Comparison of ENCODE assay signal across 21 cellular contexts in genomic region chr7:43871064-43871463, GRCh38. TPM values are rescaled to one million over a fixed set of nuclear protein-coding genes. Genes with fewer than 3 reads are reported as not detected.
DNase-seq lines count a peak whose midpoint lies in the region; ATAC-seq, FAIRE-seq and TF ChIP-seq lines count a peak whose summit lies in the region.
"Had no signal": no experiment of that assay in that cellular context is flagged by ENCODE, and none has a peak within 500 bp of the region (broad histone marks: within the 10 kb centered on the region; RNA-seq: fewer than 3 reads in every experiment).

No MANE protein-coding gene starts in this region.

- CTCF ChIA-PET in K562 (lab: Yijun Ruan, JAX; ENCODE audit: low intra/inter-chr PET ratio) (no interaction called here), GM10248 (lab: Yijun Ruan, JAX) (no interaction called here)

- H3K4me1 Mint-ChIP-seq in activated naive CD8-positive, alpha-beta T cell (ENCODE audit: low read depth): peaks cover 22% of the 10 kb centered on the region
- peaks cover 23% of the 10 kb centered on the region for H3K4me1 Mint-ChIP-seq in activated naive CD8-positive, alpha-beta T cell treated with anti-CD3 and anti-CD28 coated beads for 36 hours
- peaks cover 26% of the 10 kb centered on the region for H3K4me1 Mint-ChIP-seq in nephron
- H3K4me1 Mint-ChIP-seq in activated CD4-positive, alpha-beta T cell treated with anti-CD3 and anti-CD28 coated beads, Interleukin-2, amount 10 ng/mL, durations not matched to agents 24 days and 14 days: peaks cover 18% of the 10 kb centered on the region

- DNase-seq in activated naive CD8-positive, alpha-beta T cell treated with anti-CD3 and anti-CD28 coated beads for 36 hours: no peak
- DNase-seq in K562 (ENCODE audit: extremely low read depth in 1 of 4, low spot score in 3 of 4) (no peak), uterus (no peak), GM10248 (ENCODE audit: extremely low spot score) (no peak), NCI-H2196 (lab: John Stamatoyannopoulos, UW; ENCODE audit: unreplicated experiment) (no peak)
- no peak for DNase-seq in activated CD4-positive, alpha-beta T cell treated with anti-CD3 and anti-CD28 coated beads, Interleukin-2, amount 10 ng/mL, durations not matched to agents 24 days and 14 days
- DNase-seq: activated CD4-positive, alpha-beta T cell treated with anti-CD3 and anti-CD28 coated beads, Interleukin-2, amount 10 ng/mL, durations not matched to agents 7 days and 5 days; activated effector memory CD4-positive, alpha-beta T cell treated with anti-CD3 and anti-CD28 coated beads, Interleukin-2, amount 50 U/mL, for 16 hours; caudate nucleus; DMS 273 treated with DMSO at 0.1 percent for 48 hours; islet precursor cell; MM.1S; NCI-H1436; NCI-H510A treated with DMSO at 0.1 percent for 48 hours; NK-92 treated with Interleukin-12 subunit alpha and Interleukin-12 subunit beta, amount 100 ng/mL, for 24 hours; occipital lobe; stimulated activated naive CD8-positive, alpha-beta T cell treated with anti-CD3 and anti-CD28 coated beads, Interleukin-15, amount 100 ng/mL, for 72 hours; transverse colon had no signal

- H3K27ac ChIP-seq in K562 (ENCODE audit: extremely low read depth, low read depth, low read length) (no peak overlapping the region), uterus (peak overlapping the region; percentile 93 to 98)

- H3K27ac Mint-ChIP-seq in activated naive CD8-positive, alpha-beta T cell: no peak overlapping the region
- H3K27ac Mint-ChIP-seq in activated naive CD8-positive, alpha-beta T cell treated with anti-CD3 and anti-CD28 coated beads for 36 hours: no peak overlapping the region
- H3K27ac Mint-ChIP-seq in nephron: no peak overlapping the region
- no peak overlapping the region for H3K27ac Mint-ChIP-seq in activated CD4-positive, alpha-beta T cell treated with anti-CD3 and anti-CD28 coated beads, Interleukin-2, amount 10 ng/mL, durations not matched to agents 24 days and 14 days
- H3K27ac Mint-ChIP-seq: activated CD4-positive, alpha-beta T cell treated with anti-CD3 and anti-CD28 coated beads, Interleukin-2, amount 10 ng/mL, durations not matched to agents 7 days and 5 days had no signal

- H3K36me3 ChIP-seq in K562 (ENCODE audit: control insufficient read depth, insufficient read depth, low read length) (peaks cover 29% of the 10 kb centered on the region), uterus (no peaks in the 10 kb centered on the region)

- no peaks in the 10 kb centered on the region for H3K9me3 Mint-ChIP-seq in activated naive CD8-positive, alpha-beta T cell (ENCODE audit: low read depth)
- H3K9me3 Mint-ChIP-seq in activated naive CD8-positive, alpha-beta T cell treated with anti-CD3 and anti-CD28 coated beads for 36 hours: no peaks in the 10 kb centered on the region
- no peaks in the 10 kb centered on the region for H3K9me3 Mint-ChIP-seq in nephron
- H3K9me3 Mint-ChIP-seq in activated CD4-positive, alpha-beta T cell treated with anti-CD3 and anti-CD28 coated beads, Interleukin-2, amount 10 ng/mL, durations not matched to agents 24 days and 14 days: no peaks in the 10 kb centered on the region

- H3K27me3 ChIP-seq in K562 (ENCODE audit: control insufficient read depth in 2 of 2, insufficient read depth in 2 of 2, low read length in 2 of 2) (no peaks in the 10 kb centered on the region), uterus (no peaks in the 10 kb centered on the region)
- H3K27me3 ChIP-seq: transverse colon had no signal

- no peak for TF ChIP-seq CTCF in K562 (IDR thresholded peaks at IDR 0.05 in 2 of 3, conservative IDR thresholded peaks at IDR 0.05 in 1 of 3; ENCODE audit: insufficient read depth in 2 of 3, low read depth in 1 of 3, low read length in 3 of 3)
- TF ChIP-seq CTCF in nephron (IDR thresholded peaks at IDR 0.05; ENCODE audit: unreplicated experiment in 3 of 3): no peak
- TF ChIP-seq CTCF in uterus (IDR thresholded peaks at IDR 0.05): no peak
- TF ChIP-seq CTCF in GM10248 (IDR thresholded peaks at IDR 0.05; ENCODE audit: control extremely low read depth, extremely low read depth, low read depth, missing control alignments): no peak

- no peak overlapping the region for H3K4me3 ChIP-seq in K562
- H3K4me3 ChIP-seq in uterus: no peak overlapping the region
- H3K4me3 ChIP-seq: transverse colon had no signal

- TF ChIP-seq RAD21 in K562 (CRISPR knock-in tag; conservative IDR thresholded peaks at IDR 0.05 in 1 of 2, IDR thresholded peaks at IDR 0.05 in 1 of 2): no peak

- H3K4me1 ChIP-seq in K562 (replicated peaks in 1 of 2; ENCODE audit: control insufficient read depth in 2 of 2, insufficient read depth in 2 of 2, low read length in 2 of 2) (peaks cover 19 to 31% of the 10 kb centered on the region in 2 experiments; a peak in 3 of 5 replicates), uterus (no peaks in the 10 kb centered on the region)

- no peak for FAIRE-seq in K562 (lab: Jason Lieb, UNC)
- FAIRE-seq: A204.1 had no signal

- H3K9me1 ChIP-seq in K562 (ENCODE audit: control insufficient read depth, insufficient read depth, low read length): no peaks in the 10 kb centered on the region

- no peaks in the 10 kb centered on the region for H3K9me3 ChIP-seq in K562 (replicated peaks; ENCODE audit: control insufficient read depth, insufficient read depth, low read depth, low read length)
- no peaks in the 10 kb centered on the region for H3K9me3 ChIP-seq in uterus
- H3K9me3 ChIP-seq: transverse colon had no signal

- POLR2A ChIA-PET in K562 (lab: Yijun Ruan, JAX) (no interaction called here), GM10248 (lab: Yijun Ruan, JAX) (no interaction called here)

- H3K27me3 Mint-ChIP-seq in activated naive CD8-positive, alpha-beta T cell: no peaks in the 10 kb centered on the region
- H3K27me3 Mint-ChIP-seq in activated naive CD8-positive, alpha-beta T cell treated with anti-CD3 and anti-CD28 coated beads for 36 hours: no peaks in the 10 kb centered on the region
- H3K27me3 Mint-ChIP-seq in nephron (ENCODE audit: low read depth): peaks cover 3% of the 10 kb centered on the region
- H3K27me3 Mint-ChIP-seq in activated CD4-positive, alpha-beta T cell treated with anti-CD3 and anti-CD28 coated beads, Interleukin-2, amount 10 ng/mL, durations not matched to agents 24 days and 14 days: no peaks in the 10 kb centered on the region

- peaks cover 7% of the 10 kb centered on the region for H3K36me3 Mint-ChIP-seq in activated naive CD8-positive, alpha-beta T cell
- peaks cover 22% of the 10 kb centered on the region for H3K36me3 Mint-ChIP-seq in activated naive CD8-positive, alpha-beta T cell treated with anti-CD3 and anti-CD28 coated beads for 36 hours
- peaks cover 19% of the 10 kb centered on the region for H3K36me3 Mint-ChIP-seq in nephron (ENCODE audit: low read depth)
- H3K36me3 Mint-ChIP-seq in activated CD4-positive, alpha-beta T cell treated with anti-CD3 and anti-CD28 coated beads, Interleukin-2, amount 10 ng/mL, durations not matched to agents 24 days and 14 days (ENCODE audit: low read depth): peaks cover 32% of the 10 kb centered on the region

- peak overlapping the region; percentile 15; the same call in 1 of the 2 replicates for H2AFZ ChIP-seq in K562 (ENCODE audit: low read depth, low read length)

- no peak for ATAC-seq in K562
- ATAC-seq: stimulated activated naive CD8-positive, alpha-beta T cell treated with anti-CD3 and anti-CD28 coated beads, Interleukin-15, amount 100 ng/mL, for 72 hours had no signal

- no peak for TF ChIP-seq EP300 in K562 (IDR thresholded peaks at IDR 0.05; ENCODE audit: low read length)

- H3K4me3 Mint-ChIP-seq in activated naive CD8-positive, alpha-beta T cell: peak overlapping the region; percentile 51
- no peak overlapping the region for H3K4me3 Mint-ChIP-seq in activated naive CD8-positive, alpha-beta T cell treated with anti-CD3 and anti-CD28 coated beads for 36 hours
- peak overlapping the region; percentile 32 to 60 (median 58) for H3K4me3 Mint-ChIP-seq in nephron
- H3K4me3 Mint-ChIP-seq in activated CD4-positive, alpha-beta T cell treated with anti-CD3 and anti-CD28 coated beads, Interleukin-2, amount 10 ng/mL, durations not matched to agents 24 days and 14 days: no peak overlapping the region
- H3K4me3 Mint-ChIP-seq: stimulated activated naive CD8-positive, alpha-beta T cell treated with anti-CD3 and anti-CD28 coated beads, Interleukin-15, amount 100 ng/mL, for 72 hours had no signal

- WGBS in K562 (ENCODE audit: insufficient coverage, low coverage, missing lambda C conversion rate): 58% methylated on average over 3 of the region's 3 CpGs

- H3K9ac ChIP-seq in K562 (ENCODE audit: insufficient read depth in 1 of 2, low read depth in 2 of 2, low read length in 2 of 2): no peak overlapping the region

- intact Hi-C loops in K562 (cut with micrococcal nuclease): no loop called here
- intact Hi-C loops in uterus (cut with DNase I; ENCODE audit: low total_unique reads): no loop called here
- intact Hi-C loops in activated CD4-positive, alpha-beta T cell treated with anti-CD3 and anti-CD28 coated beads, Interleukin-2, amount 10 ng/mL, durations not matched to agents 24 days and 14 days (cut with micrococcal nuclease): no loop called here

- H3K4me2 ChIP-seq in K562 (ENCODE audit: insufficient read depth, low read length): no peak overlapping the region

- no peaks in the 10 kb centered on the region for H4K20me1 ChIP-seq in K562 (replicated peaks; ENCODE audit: control insufficient read depth, insufficient read depth, low read length)

- no TSS peak for BruUV-seq in K562 (replicated peaks; lab: Mats Ljungman, UMichigan)

- H3K79me2 ChIP-seq in K562 (ENCODE audit: control insufficient read depth, insufficient read depth, low read length): peaks cover 17% of the 10 kb centered on the region

- TF ChIP-seq POLR2A in K562 (conservative IDR thresholded peaks at IDR 0.05): no peak
- no peak for TF ChIP-seq POLR2A in uterus (IDR thresholded peaks at IDR 0.05)

- in situ Hi-C loops in K562 (cut with MboI): no loop called here

RNA-seq across cellular contexts. Expression of gene MRPS24, which starts 1.7 kb away (rescaled TPM):
- total RNA-seq in activated naive CD8-positive, alpha-beta T cell treated with anti-CD3 and anti-CD28 coated beads for 36 hours: 100 to 1,000 TPM; 142 to 152 TPM
- 20.9 and 28.4 TPM in 2 replicates for total RNA-seq in K562 (2011; cell fraction: chromatin; rRNA removed; ENCODE audit: low replicate concordance)
- 50.9 and 59.1 TPM in 2 replicates for total RNA-seq in K562 (2011; cell fraction: nucleolus; rRNA removed)
- 40.5 and 59.2 TPM in 2 replicates for total RNA-seq in K562 (2011; cell fraction: nucleoplasm; rRNA removed)
- 197 and 210 TPM in 2 replicates for total RNA-seq in K562 (2014; rRNA removed)
- 111 and 125 TPM in 2 replicates for total RNA-seq in K562 (2014; rRNA removed; fragmentation: Illumina TruSeq; extraction: Trizol)
- total RNA-seq in K562 (2015; rRNA removed; fragmentation: Illumina TruSeq; extraction: Trizol): 152 and 163 TPM in 2 replicates
- total RNA-seq in K562 (2021): 214 and 225 TPM in 2 replicates
- 197 and 215 TPM in 2 replicates for polyA plus RNA-seq in K562 (2011; rRNA removed)
- 413 and 533 TPM in 2 replicates for polyA plus RNA-seq in K562 (2011; cell fraction: cytosol; rRNA removed)
- polyA plus RNA-seq in K562 (2011; cell fraction: nucleus; rRNA removed): 126 and 138 TPM in 2 replicates
- polyA plus RNA-seq in K562 (2012): 216 and 269 TPM in 2 replicates
- polyA plus RNA-seq in K562 (2014; fragmentation: Illumina TruSeq; extraction: Trizol): 176 and 179 TPM in 2 replicates
- polyA plus RNA-seq in K562 (2014; fragmentation: Nextera tagmentation; extraction: Ambion mirVana): 10 to 100 TPM; 51.4 to 92.8 TPM
- polyA plus RNA-seq in K562 (2014; rRNA removed): 169 and 185 TPM in 2 replicates
- 63.1 and 70.4 TPM in 2 replicates for polyA minus RNA-seq in K562 (2011; rRNA and poly(A)+ RNA removed)
- 99.1 and 126 TPM in 2 replicates for polyA minus RNA-seq in K562 (2011; cell fraction: cytosol; rRNA and poly(A)+ RNA removed)
- polyA minus RNA-seq in K562 (2011; cell fraction: nucleus; rRNA and poly(A)+ RNA removed): 16.0 and 28.5 TPM in 2 replicates
- 100 to 1,000 TPM in 2 of 4 donors, 10 to 100 TPM in 2; 34.2 to 134 (median 91.1) TPM for total RNA-seq in uterus
- total RNA-seq in activated CD4-positive, alpha-beta T cell treated with anti-CD3 and anti-CD28 coated beads, Interleukin-2, amount 10 ng/mL, durations not matched to agents 24 days and 14 days: 119 and 123 TPM in 2 replicates

RNA-seq across cellular contexts. Expression of gene URGCP, which starts 35.3 kb away (rescaled TPM):
- 10 to 100 TPM; 24.3 to 26.1 TPM for total RNA-seq in activated naive CD8-positive, alpha-beta T cell treated with anti-CD3 and anti-CD28 coated beads for 36 hours
- total RNA-seq in K562 (2011; cell fraction: chromatin; rRNA removed; ENCODE audit: low replicate concordance): 23.3 and 33.1 TPM in 2 replicates
- 21.2 and 24.7 TPM in 2 replicates for total RNA-seq in K562 (2011; cell fraction: nucleolus; rRNA removed)
- 19.4 and 24.6 TPM in 2 replicates for total RNA-seq in K562 (2011; cell fraction: nucleoplasm; rRNA removed)
- 17.0 and 18.4 TPM in 2 replicates for total RNA-seq in K562 (2014; rRNA removed)
- total RNA-seq in K562 (2014; rRNA removed; fragmentation: Illumina TruSeq; extraction: Trizol): 9.7 and 10.3 TPM in 2 replicates
- total RNA-seq in K562 (2015; rRNA removed; fragmentation: Illumina TruSeq; extraction: Trizol): 12.4 and 14.2 TPM in 2 replicates
- total RNA-seq in K562 (2021): 15.6 and 18.7 TPM in 2 replicates
- 14.9 and 15.6 TPM in 2 replicates for polyA plus RNA-seq in K562 (2011; rRNA removed)
- 11.3 and 12.8 TPM in 2 replicates for polyA plus RNA-seq in K562 (2011; cell fraction: cytosol; rRNA removed)
- 19.8 and 22.6 TPM in 2 replicates for polyA plus RNA-seq in K562 (2011; cell fraction: nucleus; rRNA removed)
- 12.3 and 14.9 TPM in 2 replicates for polyA plus RNA-seq in K562 (2012)
- polyA plus RNA-seq in K562 (2014; fragmentation: Illumina TruSeq; extraction: Trizol): 14.8 and 25.8 TPM in 2 replicates
- 1 to 10 TPM; 1.7 to 3.8 TPM for polyA plus RNA-seq in K562 (2014; fragmentation: Nextera tagmentation; extraction: Ambion mirVana)
- polyA plus RNA-seq in K562 (2014; rRNA removed): 10.7 and 12.5 TPM in 2 replicates
- polyA minus RNA-seq in K562 (2011; rRNA and poly(A)+ RNA removed): 16.6 and 18.6 TPM in 2 replicates
- 9.7 and 11.0 TPM in 2 replicates for polyA minus RNA-seq in K562 (2011; cell fraction: cytosol; rRNA and poly(A)+ RNA removed)
- 7.9 and 9.0 TPM in 2 replicates for polyA minus RNA-seq in K562 (2011; cell fraction: nucleus; rRNA and poly(A)+ RNA removed)
- total RNA-seq in uterus: 10 to 100 TPM; 13.1 to 44.8 (median 28.9) TPM
- 33.2 and 33.4 TPM in 2 replicates for total RNA-seq in activated CD4-positive, alpha-beta T cell treated with anti-CD3 and anti-CD28 coated beads, Interleukin-2, amount 10 ng/mL, durations not matched to agents 24 days and 14 days

RNA-seq across cellular contexts. Expression of gene UBE2D4, which starts 55.2 kb away (rescaled TPM):
- total RNA-seq in activated naive CD8-positive, alpha-beta T cell treated with anti-CD3 and anti-CD28 coated beads for 36 hours: 10 to 100 TPM; 12.1 to 12.7 TPM
- 5.1 and 8.4 TPM in 2 replicates for total RNA-seq in K562 (2011; cell fraction: chromatin; rRNA removed; ENCODE audit: low replicate concordance)
- 3.8 and 4.3 TPM in 2 replicates for total RNA-seq in K562 (2011; cell fraction: nucleolus; rRNA removed)
- total RNA-seq in K562 (2011; cell fraction: nucleoplasm; rRNA removed): 4.6 and 7.3 TPM in 2 replicates
- total RNA-seq in K562 (2014; rRNA removed) (4.5 and 9.1 TPM in 2 replicates), K562 (2014; rRNA removed; fragmentation: Illumina TruSeq; extraction: Trizol) (6.4 and 6.9 TPM in 2 replicates), K562 (2015; rRNA removed; fragmentation: Illumina TruSeq; extraction: Trizol) (7.0 and 8.3 TPM in 2 replicates), K562 (2021) (10.2 and 11.7 TPM in 2 replicates), uterus (10 to 100 TPM in 3 of 4 donors, 1 to 10 TPM in 1; 5.1 to 23.8 (median 16.5) TPM)
- polyA plus RNA-seq in K562 (2011; rRNA removed) (14.3 and 17.4 TPM in 2 replicates), K562 (2014; fragmentation: Illumina TruSeq; extraction: Trizol) (12.0 and 16.2 TPM in 2 replicates), K562 (2014; fragmentation: Nextera tagmentation; extraction: Ambion mirVana) (1 to 10 TPM; 3.3 to 4.7 TPM), K562 (2014; rRNA removed) (7.5 and 9.0 TPM in 2 replicates)
- polyA plus RNA-seq in K562 (2011; cell fraction: cytosol; rRNA removed): 24.0 and 24.2 TPM in 2 replicates
- polyA plus RNA-seq in K562 (2011; cell fraction: nucleus; rRNA removed): 9.4 and 10.3 TPM in 2 replicates
- polyA plus RNA-seq in K562 (2012): 10.5 and 13.2 TPM in 2 replicates
- 14.8 and 20.1 TPM in 2 replicates for polyA minus RNA-seq in K562 (2011; rRNA and poly(A)+ RNA removed)
- polyA minus RNA-seq in K562 (2011; cell fraction: cytosol; rRNA and poly(A)+ RNA removed): 7.6 and 11.1 TPM in 2 replicates
- polyA minus RNA-seq in K562 (2011; cell fraction: nucleus; rRNA and poly(A)+ RNA removed): 1.3 and 4.7 TPM in 2 replicates
- total RNA-seq in activated CD4-positive, alpha-beta T cell treated with anti-CD3 and anti-CD28 coated beads, Interleukin-2, amount 10 ng/mL, durations not matched to agents 24 days and 14 days: 16.0 and 17.2 TPM in 2 replicates

Comparison
In these comparisons a context has a peak if more than half of its experiments do, and no peak if none do; other contexts are left out.
1. H3K4me3 Mint-ChIP-seq: peak in activated naive CD8-positive, alpha-beta T cell (single experiment) and nephron (3 of 3); none in activated naive CD8-positive, alpha-beta T cell treated with anti-CD3 and anti-CD28 coated beads for 36 hours (single experiment) and activated CD4-positive, alpha-beta T cell treated with anti-CD3 and anti-CD28 coated beads, Interleukin-2, amount 10 ng/mL, durations not matched to agents 24 days and 14 days (single experiment).